ENCODE assay signal across 8 cellular contexts in the genomic region with DNA sequence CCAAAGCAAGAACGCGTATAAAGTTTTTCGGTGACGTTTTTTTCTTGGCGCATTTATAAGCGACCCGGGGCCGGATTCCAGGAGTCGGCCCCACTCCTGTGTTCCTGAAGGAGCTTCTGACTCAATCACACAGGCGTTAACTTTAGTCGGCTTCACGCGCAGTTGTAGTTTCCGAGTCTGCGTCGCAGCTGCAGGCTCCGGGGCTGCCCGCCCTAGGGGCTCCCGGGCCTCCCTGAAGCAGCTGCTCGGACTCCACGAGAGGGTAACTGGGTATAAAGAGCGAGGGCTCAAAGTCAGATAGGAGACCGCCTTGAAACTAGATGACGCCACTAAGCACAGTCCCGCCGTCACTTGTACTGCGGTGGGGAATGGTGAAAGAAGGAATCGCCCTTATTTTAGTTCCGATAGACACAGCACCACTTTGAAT.
A peak's percentile ranks its signal among the peaks of the same experiment; 100 is the strongest.
DNase-seq lines count a peak whose midpoint lies in the region; ATAC-seq and TF ChIP-seq lines count a peak whose summit lies in the region.

No MANE protein-coding gene starts in this region.

- in situ Hi-C loops in astrocyte of the spinal cord (cut with HindIII; ENCODE audit: low sequenced_read_pairs), result no loop called here

- peaks cover 6% of the 10 kb centered on the region; the same call in 1 of the 2 replicates for H3K36me3 ChIP-seq in iPS-20b (ENCODE audit: insufficient read depth, low read depth, low read length)

- H3K9ac ChIP-seq in iPS-20b (ENCODE audit: low read depth, low read length), result peak overlapping the region; percentile 79; the same call in 1 of the 2 replicates

- H3K9me3 ChIP-seq in iPS-20b (ENCODE audit: insufficient read depth, low read depth, low read length), result no peaks in the 10 kb centered on the region

- H3K4me3 ChIP-seq in astrocyte of the spinal cord (ENCODE audit: low read depth, low read length), result peak overlapping the region; percentile 35
- peak overlapping the region; percentile 93 for H3K4me3 ChIP-seq in iPS-20b (ENCODE audit: low read length)

- peak overlapping the region; percentile 44 for H3K27ac ChIP-seq in iPS-20b (ENCODE audit: low read length)

- ATAC-seq in GM18868 (IDR thresholded peaks at IDR 0.05; ENCODE audit: unreplicated experiment) (peak; percentile 20), HG03175 (IDR thresholded peaks at IDR 0.05; ENCODE audit: unreplicated experiment) (peak; percentile 9)

- H3K27me3 ChIP-seq in iPS-20b (ENCODE audit: insufficient read depth, low read length), result peaks cover 13% of the 10 kb centered on the region; the same call in 1 of the 2 replicates

- no peak for TF ChIP-seq CTCF in astrocyte of the spinal cord (IDR thresholded peaks at IDR 0.05; ENCODE audit: low read depth, low read length)

- DNase-seq in T-helper 2 cell (peak in 3 of 5 experiments; percentile 47 to 76 (median 67)), astrocyte of the spinal cord (ENCODE audit: low read depth, low spot score) (peak; percentile 89), NCI-H1092 (lab: John Stamatoyannopoulos, UW) (no peak), medulla oblongata (ENCODE audit: extremely low spot score) (no peak)
- peak; percentile 46 for DNase-seq in stimulated activated CD4-positive, alpha-beta T cell treated with anti-CD3 and anti-CD28 coated beads, Interleukin-12 subunit alpha, Interleukin-12 subunit beta, amount 100 ng/mL, for 4 hours

- peaks cover 12% of the 10 kb centered on the region for H3K4me1 ChIP-seq in iPS-20b (ENCODE audit: insufficient read depth, low read length)

Comparison
In these comparisons a context has a peak if more than half of its experiments do, and no peak if none do; other contexts are left out.
1. DNase-seq: peak in T-helper 2 cell (3 of 5), astrocyte of the spinal cord (single experiment) and stimulated activated CD4-positive, alpha-beta T cell treated with anti-CD3 and anti-CD28 coated beads, Interleukin-12 subunit alpha, Interleukin-12 subunit beta, amount 100 ng/mL, for 4 hours (single experiment); none in NCI-H1092 (single experiment) and medulla oblongata (single experiment).